In genomic region chr19:57746580-57747471, GRCh38 we compare ENCODE assay signal across 8 cellular contexts. TPM values are rescaled to one million over a fixed set of nuclear protein-coding genes. Genes with fewer than 3 reads are reported as not detected.
DNase-seq lines count a peak whose midpoint lies in the region; ATAC-seq lines count a peak whose summit lies in the region.

Gene ZNF776, plus strand, starts transcription at chr19:57746815. Its CDS starts 244 bp downstream, at chr19:57747059.

- H3K4me3 ChIP-seq in BLaER1 treated with 17β-estradiol and CSF1 and Interleukin-3, amounts not matched to agents 10 nM and 100 nM = peak within 1 kb of the TSS; percentile 82 to 97 (median 86)

- peak within 1 kb of the TSS; percentile 97 for H3K4me3 Mint-ChIP-seq in dendritic cell treated with granulocyte-macrophage colony-stimulating factor and Interleukin-4, amounts not matched to agents 40 ng/mL and 50 ng/mL, for 4 days

- H3K27ac ChIP-seq in BLaER1 treated with 17β-estradiol and CSF1 and Interleukin-3, amounts not matched to agents 10 nM and 100 nM = peak within 1 kb of the TSS; percentile 80 to 90 (median 84)

- H3K27ac Mint-ChIP-seq in dendritic cell treated with granulocyte-macrophage colony-stimulating factor and Interleukin-4, amounts not matched to agents 40 ng/mL and 50 ng/mL, for 4 days = peak within 1 kb of the TSS; percentile 96

- H3K27me3 ChIP-seq in BLaER1 treated with 17β-estradiol and CSF1 and Interleukin-3, amounts not matched to agents 10 nM and 100 nM = no peaks in the 10 kb centered on the region

- peaks cover 32 to 41% (median 37%) of the 10 kb centered on the region in 11 experiments for H3K36me3 ChIP-seq in BLaER1 treated with 17β-estradiol and CSF1 and Interleukin-3, amounts not matched to agents 10 nM and 100 nM

- intact Hi-C loops in dendritic cell treated with granulocyte-macrophage colony-stimulating factor and Interleukin-4, amounts not matched to agents 40 ng/mL and 50 ng/mL, for 4 days (cut with micrococcal nuclease) = loop anchor here (1.0 kb wide), 1 partner anchor 22 kb away; the partner anchor contains the start of gene ZNF586

- peaks cover 0 to 18% (median 0%) of the 10 kb centered on the region in 11 experiments; a peak in 9 of 22 replicates for H4K20me1 ChIP-seq in BLaER1 treated with 17β-estradiol and CSF1 and Interleukin-3, amounts not matched to agents 10 nM and 100 nM

- ATAC-seq in HG03457 (IDR thresholded peaks at IDR 0.05; ENCODE audit: unreplicated experiment) (peak; percentile 95), left lobe of liver (peak; percentile 97)

- peaks cover 3% of the 10 kb centered on the region for H3K27me3 Mint-ChIP-seq in dendritic cell treated with granulocyte-macrophage colony-stimulating factor and Interleukin-4, amounts not matched to agents 40 ng/mL and 50 ng/mL, for 4 days

- H3K4me1 ChIP-seq in BLaER1 treated with 17β-estradiol and CSF1 and Interleukin-3, amounts not matched to agents 10 nM and 100 nM = peaks cover 14 to 26% (median 22%) of the 10 kb centered on the region in 10 experiments

- H3K9me3 Mint-ChIP-seq in dendritic cell treated with granulocyte-macrophage colony-stimulating factor and Interleukin-4, amounts not matched to agents 40 ng/mL and 50 ng/mL, for 4 days = peaks cover 42% of the 10 kb centered on the region

- H3K4me1 Mint-ChIP-seq in dendritic cell treated with granulocyte-macrophage colony-stimulating factor and Interleukin-4, amounts not matched to agents 40 ng/mL and 50 ng/mL, for 4 days (ENCODE audit: low read depth) = peaks cover 13% of the 10 kb centered on the region

- peaks cover 53% of the 10 kb centered on the region for H3K36me3 Mint-ChIP-seq in dendritic cell treated with granulocyte-macrophage colony-stimulating factor and Interleukin-4, amounts not matched to agents 40 ng/mL and 50 ng/mL, for 4 days (ENCODE audit: low read depth)

- H3K4me2 ChIP-seq in BLaER1 treated with 17β-estradiol and CSF1 and Interleukin-3, amounts not matched to agents 10 nM and 100 nM = peak within 1 kb of the TSS; percentile 77 to 97 (median 92)

- DNase-seq in GM19240 (ENCODE audit: insufficient read length, low spot score) (peak; percentile 90), NCI-H524 (lab: John Stamatoyannopoulos, UW) (peak; percentile 92 to 96), left lobe of liver (ENCODE audit: low spot score) (peak; percentile 85)
- peak; percentile 85 for DNase-seq in activated CD4-positive, alpha-beta T cell treated with anti-CD3 and anti-CD28 coated beads for 48 hours
- peak; percentile 72 to 83 for DNase-seq in stimulated activated CD4-positive, alpha-beta T cell treated with anti-CD3 and anti-CD28 coated beads, Interleukin-2, amount 100 ng/mL, for 24 hours

- peaks cover under 1 to 27% (median 15%) of the 10 kb centered on the region in 11 experiments; a peak in 12 of 22 replicates for H3K9me3 ChIP-seq in BLaER1 treated with 17β-estradiol and CSF1 and Interleukin-3, amounts not matched to agents 10 nM and 100 nM (replicated peaks in 1 of 11)

- H3K9ac ChIP-seq in BLaER1 treated with 17β-estradiol and CSF1 and Interleukin-3, amounts not matched to agents 10 nM and 100 nM = peak within 1 kb of the TSS; percentile 83 to 95 (median 89)

RNA-seq across cellular contexts. Expression of gene ZNF776, which starts in this region (rescaled TPM):
- 9.1 TPM for total RNA-seq in left lobe of liver

Comparison
In these comparisons a context has a peak if more than half of its experiments do, and no peak if none do; other contexts are left out.
1. Peak in every context shown above with its lines: DNase-seq, ATAC-seq, H3K4me3 ChIP-seq and H3K27ac ChIP-seq.